ENCODE assay signal across 6 cellular contexts in the genomic region with DNA sequence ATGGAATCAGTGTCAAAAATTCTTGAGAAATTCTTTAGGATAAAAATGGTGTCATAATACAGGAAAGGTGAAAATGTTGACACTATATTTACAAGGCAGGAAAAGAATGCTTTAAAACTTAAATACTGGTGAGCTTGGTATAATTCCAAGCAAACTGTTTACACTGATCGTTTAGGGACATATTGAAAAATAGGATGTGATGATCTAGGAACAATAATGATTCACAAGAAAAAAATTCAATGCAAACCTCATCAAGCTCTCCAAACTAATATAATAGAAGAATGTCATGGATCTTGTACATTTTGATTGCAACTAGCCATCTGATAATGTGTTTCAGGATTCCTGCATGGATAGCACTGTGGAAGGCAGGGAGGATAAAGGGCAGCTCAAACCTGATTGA.
"Had no signal": no experiment of that assay in that cellular context is flagged by ENCODE, and none has a peak within 500 bp of the region (broad histone marks: within the 10 kb centered on the region; RNA-seq: fewer than 3 reads in every experiment).

No MANE protein-coding gene starts in this region.

- DNase-seq: IMR-90 had no signal

- H3K27me3 Mint-ChIP-seq: IgD-negative memory B cell had no signal

- H3K27ac ChIP-seq: HL-60 had no signal

- ATAC-seq: HepG2, K562 had no signal

- H3K4me3 ChIP-seq: K562 had no signal

- H3K4me1 Mint-ChIP-seq: IgD-negative memory B cell had no signal

- FAIRE-seq: HepG2, HTR-8/SVneo, K562 had no signal

- H3K4me3 Mint-ChIP-seq: IgD-negative memory B cell had no signal

- H3K36me3 Mint-ChIP-seq: IgD-negative memory B cell had no signal

- H3K27ac Mint-ChIP-seq: IgD-negative memory B cell had no signal
